1 cellular context compared by ENCODE assay signal in the genomic region with DNA sequence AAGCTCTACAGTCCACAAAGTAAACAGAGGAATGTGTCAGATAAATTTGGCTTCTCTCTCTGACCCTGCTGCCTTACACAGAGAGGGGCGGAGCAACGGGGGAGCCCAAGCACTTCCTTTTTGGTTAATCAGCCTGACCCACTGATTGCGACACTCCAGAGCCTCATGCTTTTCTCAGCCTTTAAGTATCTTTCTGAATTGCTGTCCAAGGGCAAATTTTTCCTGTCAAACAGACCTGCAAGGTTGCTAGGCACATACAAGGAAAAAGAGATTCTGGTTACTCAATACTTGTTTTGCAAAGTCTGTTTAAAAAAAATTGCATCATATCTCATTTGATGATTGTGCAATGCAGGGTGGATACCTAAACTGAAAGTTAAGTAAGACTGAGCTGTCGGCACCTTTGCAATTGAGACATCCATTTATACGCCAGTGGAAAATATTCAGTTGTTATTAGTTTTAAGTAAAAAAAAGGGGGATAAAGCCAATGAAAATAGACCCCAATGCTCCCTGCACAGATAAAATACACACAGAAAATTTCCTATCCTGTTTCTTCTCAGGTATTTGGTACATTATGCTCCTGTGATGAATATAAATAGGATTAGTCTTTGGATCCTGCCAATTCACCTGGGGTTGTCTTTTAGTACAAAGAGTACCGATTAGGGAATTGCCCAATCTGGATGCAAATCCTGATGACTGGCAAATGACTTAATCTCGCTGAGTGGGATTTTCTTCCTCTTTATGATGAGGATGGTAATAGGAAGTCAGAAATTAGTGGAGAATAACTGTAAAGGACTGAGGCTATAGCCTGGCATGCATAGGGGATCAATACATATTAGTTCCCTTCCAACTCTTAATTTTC.
A peak's percentile ranks its signal among the peaks of the same experiment; 100 is the strongest.
TF ChIP-seq lines count a peak whose summit lies in the region.

No MANE protein-coding gene starts in this region.

TF ChIP-seq in HepG2, 621 proteins besides CTCF, POLR2A, EP300 and RAD21 (continued from another document and continues in another):
- no peak for TF ChIP-seq ZNF646 (CRISPR knock-in tag; IDR thresholded peaks at IDR 0.05)
- 0 out of 2 replicates have a peak, but pooled peaks have one; percentile 24 for TF ChIP-seq HOXD1 (CRISPR knock-in tag; IDR thresholded peaks at IDR 0.05)
- 0 out of 2 replicates have a peak, but pooled peaks have one; percentile 62 for TF ChIP-seq ZNF557 (CRISPR knock-in tag; IDR thresholded peaks at IDR 0.05)
- TF ChIP-seq ZNF20 (CRISPR knock-in tag; IDR thresholded peaks at IDR 0.05) = 0 out of 2 replicates have a peak, but pooled peaks have one; percentile 51
- no peak for TF ChIP-seq PREB (CRISPR knock-in tag; IDR thresholded peaks at IDR 0.05)
- TF ChIP-seq, protein P1, sequence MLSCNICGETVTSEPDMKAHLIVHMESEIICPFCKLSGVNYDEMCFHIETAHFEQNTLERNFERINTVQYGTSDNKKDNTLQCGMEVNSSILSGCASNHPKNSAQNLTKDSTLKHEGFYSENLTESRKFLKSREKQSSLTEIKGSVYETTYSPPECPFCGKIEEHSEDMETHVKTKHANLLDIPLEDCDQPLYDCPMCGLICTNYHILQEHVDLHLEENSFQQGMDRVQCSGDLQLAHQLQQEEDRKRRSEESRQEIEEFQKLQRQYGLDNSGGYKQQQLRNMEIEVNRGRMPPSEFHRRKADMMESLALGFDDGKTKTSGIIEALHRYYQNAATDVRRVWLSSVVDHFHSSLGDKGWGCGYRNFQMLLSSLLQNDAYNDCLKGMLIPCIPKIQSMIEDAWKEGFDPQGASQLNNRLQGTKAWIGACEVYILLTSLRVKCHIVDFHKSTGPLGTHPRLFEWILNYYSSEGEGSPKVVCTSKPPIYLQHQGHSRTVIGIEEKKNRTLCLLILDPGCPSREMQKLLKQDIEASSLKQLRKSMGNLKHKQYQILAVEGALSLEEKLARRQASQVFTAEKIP (CRISPR knock-in tag; IDR thresholded peaks at IDR 0.05; ENCODE audit: borderline replicate concordance) = no peak
- TF ChIP-seq ZMYM2 (CRISPR knock-in tag; IDR thresholded peaks at IDR 0.05) = no peak
- TF ChIP-seq KLF11 (CRISPR knock-in tag; IDR thresholded peaks at IDR 0.05) = 0 out of 2 replicates have a peak, but pooled peaks have one; percentile 34
- peak; percentile 50; the same call in 1 of the 2 replicates for TF ChIP-seq YEATS2 (CRISPR knock-in tag; IDR thresholded peaks at IDR 0.05; ENCODE audit: borderline replicate concordance)
- peak; percentile 89 for TF ChIP-seq HMG20A (CRISPR knock-in tag; IDR thresholded peaks at IDR 0.05; ENCODE audit: borderline replicate concordance)
- TF ChIP-seq SOX5 (CRISPR knock-in tag; IDR thresholded peaks at IDR 0.05; ENCODE audit: borderline replicate concordance) = peak; percentile 89
- TF ChIP-seq ZNF24 (IDR thresholded peaks at IDR 0.05) = peak; percentile 82
- no peak for TF ChIP-seq ZNF530 (CRISPR knock-in tag; IDR thresholded peaks at IDR 0.05; ENCODE audit: low read depth)
- TF ChIP-seq ZBTB42 (CRISPR knock-in tag; IDR thresholded peaks at IDR 0.05) = no peak
- TF ChIP-seq ZC3H4 (CRISPR knock-in tag; IDR thresholded peaks at IDR 0.05; ENCODE audit: borderline replicate concordance) = no peak
- TF ChIP-seq FOXP4 (CRISPR knock-in tag; IDR thresholded peaks at IDR 0.05) = peak; percentile 77
- TF ChIP-seq POGK (CRISPR knock-in tag; conservative IDR thresholded peaks at IDR 0.05) = peak; percentile 90; the same call in 1 of the 2 replicates
- no peak for TF ChIP-seq GPN1 (CRISPR knock-in tag; IDR thresholded peaks at IDR 0.05; ENCODE audit: borderline replicate concordance)
- TF ChIP-seq, protein P2, sequence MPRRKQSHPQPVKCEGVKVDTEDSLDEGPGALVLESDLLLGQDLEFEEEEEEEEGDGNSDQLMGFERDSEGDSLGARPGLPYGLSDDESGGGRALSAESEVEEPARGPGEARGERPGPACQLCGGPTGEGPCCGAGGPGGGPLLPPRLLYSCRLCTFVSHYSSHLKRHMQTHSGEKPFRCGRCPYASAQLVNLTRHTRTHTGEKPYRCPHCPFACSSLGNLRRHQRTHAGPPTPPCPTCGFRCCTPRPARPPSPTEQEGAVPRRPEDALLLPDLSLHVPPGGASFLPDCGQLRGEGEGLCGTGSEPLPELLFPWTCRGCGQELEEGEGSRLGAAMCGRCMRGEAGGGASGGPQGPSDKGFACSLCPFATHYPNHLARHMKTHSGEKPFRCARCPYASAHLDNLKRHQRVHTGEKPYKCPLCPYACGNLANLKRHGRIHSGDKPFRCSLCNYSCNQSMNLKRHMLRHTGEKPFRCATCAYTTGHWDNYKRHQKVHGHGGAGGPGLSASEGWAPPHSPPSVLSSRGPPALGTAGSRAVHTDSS (CRISPR knock-in tag; conservative IDR thresholded peaks at IDR 0.05) = no peak
- TF ChIP-seq, protein P3, sequence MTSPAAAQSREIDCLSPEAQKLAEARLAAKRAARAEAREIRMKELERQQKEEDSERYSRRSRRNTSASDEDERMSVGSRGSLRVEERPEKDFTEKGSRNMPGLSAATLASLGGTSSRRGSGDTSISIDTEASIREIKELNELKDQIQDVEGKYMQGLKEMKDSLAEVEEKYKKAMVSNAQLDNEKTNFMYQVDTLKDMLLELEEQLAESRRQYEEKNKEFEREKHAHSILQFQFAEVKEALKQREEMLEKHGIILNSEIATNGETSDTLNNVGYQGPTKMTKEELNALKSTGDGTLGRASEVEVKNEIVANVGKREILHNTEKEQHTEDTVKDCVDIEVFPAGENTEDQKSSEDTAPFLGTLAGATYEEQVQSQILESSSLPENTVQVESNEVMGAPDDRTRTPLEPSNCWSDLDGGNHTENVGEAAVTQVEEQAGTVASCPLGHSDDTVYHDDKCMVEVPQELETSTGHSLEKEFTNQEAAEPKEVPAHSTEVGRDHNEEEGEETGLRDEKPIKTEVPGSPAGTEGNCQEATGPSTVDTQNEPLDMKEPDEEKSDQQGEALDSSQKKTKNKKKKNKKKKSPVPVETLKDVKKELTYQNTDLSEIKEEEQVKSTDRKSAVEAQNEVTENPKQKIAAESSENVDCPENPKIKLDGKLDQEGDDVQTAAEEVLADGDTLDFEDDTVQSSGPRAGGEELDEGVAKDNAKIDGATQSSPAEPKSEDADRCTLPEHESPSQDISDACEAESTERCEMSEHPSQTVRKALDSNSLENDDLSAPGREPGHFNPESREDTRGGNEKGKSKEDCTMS (CRISPR knock-in tag; conservative IDR thresholded peaks at IDR 0.05) = no peak
- TF ChIP-seq DPF2 (CRISPR knock-in tag; IDR thresholded peaks at IDR 0.05; ENCODE audit: borderline replicate concordance, low read depth) = no peak
- no peak for TF ChIP-seq ZNF607 (CRISPR knock-in tag; IDR thresholded peaks at IDR 0.05; ENCODE audit: borderline replicate concordance)
- no peak for TF ChIP-seq CCAR2 (optimal IDR thresholded peaks at IDR 0.05; ENCODE audit: low read depth, low read length)
- TF ChIP-seq SMYD3 (CRISPR knock-in tag; IDR thresholded peaks at IDR 0.05) = no peak; the same call in 1 of the 2 replicates
- TF ChIP-seq ZNF331 (CRISPR knock-in tag; IDR thresholded peaks at IDR 0.05) = peak; percentile 93; the same call in 1 of the 2 replicates
- TF ChIP-seq ETV5 (CRISPR knock-in tag; IDR thresholded peaks at IDR 0.05; ENCODE audit: borderline replicate concordance) = peak; percentile 56; the same call in 1 of the 2 replicates
- TF ChIP-seq ZNF737 (CRISPR knock-in tag; IDR thresholded peaks at IDR 0.05; ENCODE audit: borderline replicate concordance) = no peak
